Comparison of ENCODE assay signal across 14 cellular contexts in the genomic region with DNA sequence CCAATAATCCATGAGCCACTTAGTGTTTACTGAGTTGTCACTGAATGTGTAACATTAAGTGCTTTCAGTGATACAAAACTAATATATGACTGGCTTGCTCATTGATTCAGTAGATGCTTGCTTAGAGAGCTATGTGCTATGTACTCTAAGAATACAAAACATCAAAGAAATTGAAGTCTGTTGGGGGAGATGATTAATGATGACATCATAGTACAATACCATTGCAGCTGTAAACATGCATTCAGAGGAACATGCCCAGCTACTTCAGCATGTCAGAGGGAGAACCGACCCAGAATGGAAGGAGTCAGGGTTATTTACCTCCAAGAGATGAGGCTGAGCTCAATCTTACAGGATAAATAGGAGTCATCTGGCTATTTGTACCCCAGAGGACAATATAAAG.
DNase-seq lines count a peak whose midpoint lies in the region; ATAC-seq and TF ChIP-seq lines count a peak whose summit lies in the region.
"Had no signal": no experiment of that assay in that cellular context is flagged by ENCODE, and none has a peak within 500 bp of the region (broad histone marks: within the 10 kb centered on the region; RNA-seq: fewer than 3 reads in every experiment).

No MANE protein-coding gene starts in this region.

- H3K4me1 ChIP-seq in ovary (ENCODE audit: insufficient read depth): no peaks in the 10 kb centered on the region

- peak overlapping the region; percentile 7 for H3K27ac Mint-ChIP-seq in glutamatergic neuron (ENCODE audit: unreplicated experiment)
- no peak overlapping the region for H3K27ac Mint-ChIP-seq in stimulated activated naive CD8-positive, alpha-beta T cell treated with anti-CD3 and anti-CD28 coated beads, Interleukin-15, amount 100 ng/mL, for 72 hours
- H3K27ac Mint-ChIP-seq: activated naive CD8-positive, alpha-beta T cell treated with anti-CD3 and anti-CD28 coated beads, Interleukin-2, amount 10 ng/mL, durations not matched to agents 7 days and 5 days; T-helper 1 cell treated with Interleukin-12 subunit alpha and Interleukin-12 subunit beta and Interleukin-4 antibody, amounts not matched to agents 30 μg/mL and 1 μg/mL, for 36 hours had no signal

- H3K9me3 Mint-ChIP-seq in glutamatergic neuron (ENCODE audit: unreplicated experiment): peaks cover 2% of the 10 kb centered on the region
- no peaks in the 10 kb centered on the region for H3K9me3 Mint-ChIP-seq in stimulated activated naive CD8-positive, alpha-beta T cell treated with anti-CD3 and anti-CD28 coated beads, Interleukin-15, amount 100 ng/mL, for 72 hours
- H3K9me3 Mint-ChIP-seq: activated naive CD8-positive, alpha-beta T cell treated with anti-CD3 and anti-CD28 coated beads, Interleukin-2, amount 10 ng/mL, durations not matched to agents 7 days and 5 days; T-helper 1 cell treated with Interleukin-12 subunit alpha and Interleukin-12 subunit beta and Interleukin-4 antibody, amounts not matched to agents 30 μg/mL and 1 μg/mL, for 36 hours had no signal

- H3K27me3 ChIP-seq in ovary: no peaks in the 10 kb centered on the region

- WGBS in ovary, 3 donors: 41 to 70% (median 52%) methylated on average over 1 of the region's 1 CpG

- H3K36me3 ChIP-seq in ovary: no peaks in the 10 kb centered on the region

- peak; percentile 28 for DNase-seq in AG08395 (ENCODE audit: low spot score)
- DNase-seq in HT1080 (ENCODE audit: low read depth): peak; percentile 74
- DNase-seq in astrocyte of the hippocampus (ENCODE audit: low read depth, low spot score): peak; percentile 66
- DNase-seq in glutamatergic neuron: no peak
- DNase-seq in stimulated activated naive CD8-positive, alpha-beta T cell treated with anti-CD3 and anti-CD28 coated beads, Interleukin-15, amount 100 ng/mL, for 72 hours: no peak
- DNase-seq in ovary: no peak
- DNase-seq: activated naive CD8-positive, alpha-beta T cell treated with anti-CD3 and anti-CD28 coated beads, Interleukin-2, amount 10 ng/mL, durations not matched to agents 7 days and 5 days; midbrain; NCI-H1105; NCI-H345; PC-9 had no signal

- H3K9me3 ChIP-seq in ovary: no peaks in the 10 kb centered on the region

- no peak for TF ChIP-seq EP300 in ovary (IDR thresholded peaks at IDR 0.05)

- ATAC-seq in stimulated activated naive CD8-positive, alpha-beta T cell treated with anti-CD3 and anti-CD28 coated beads, Interleukin-15, amount 100 ng/mL, for 72 hours: no peak
- no peak for ATAC-seq in GM21717 (IDR thresholded peaks at IDR 0.05; ENCODE audit: unreplicated experiment)
- ATAC-seq in HG02970 (IDR thresholded peaks at IDR 0.05; ENCODE audit: low FRiP score, unreplicated experiment): no peak

- intact Hi-C loops in ovary (cut with DNase I): no loop called here

- no peak overlapping the region for H3K4me3 Mint-ChIP-seq in glutamatergic neuron (ENCODE audit: unreplicated experiment)
- H3K4me3 Mint-ChIP-seq in stimulated activated naive CD8-positive, alpha-beta T cell treated with anti-CD3 and anti-CD28 coated beads, Interleukin-15, amount 100 ng/mL, for 72 hours: no peak overlapping the region
- H3K4me3 Mint-ChIP-seq: activated naive CD8-positive, alpha-beta T cell treated with anti-CD3 and anti-CD28 coated beads, Interleukin-2, amount 10 ng/mL, durations not matched to agents 7 days and 5 days; T-helper 1 cell treated with Interleukin-12 subunit alpha and Interleukin-12 subunit beta and Interleukin-4 antibody, amounts not matched to agents 30 μg/mL and 1 μg/mL, for 36 hours had no signal

- no peaks in the 10 kb centered on the region for H3K36me3 Mint-ChIP-seq in glutamatergic neuron (ENCODE audit: unreplicated experiment)
- H3K36me3 Mint-ChIP-seq: activated naive CD8-positive, alpha-beta T cell treated with anti-CD3 and anti-CD28 coated beads, Interleukin-2, amount 10 ng/mL, durations not matched to agents 7 days and 5 days had no signal

- H3K4me1 Mint-ChIP-seq in glutamatergic neuron (ENCODE audit: low read depth, unreplicated experiment): peaks cover 27% of the 10 kb centered on the region
- no peaks in the 10 kb centered on the region for H3K4me1 Mint-ChIP-seq in stimulated activated naive CD8-positive, alpha-beta T cell treated with anti-CD3 and anti-CD28 coated beads, Interleukin-15, amount 100 ng/mL, for 72 hours
- H3K4me1 Mint-ChIP-seq: activated naive CD8-positive, alpha-beta T cell treated with anti-CD3 and anti-CD28 coated beads, Interleukin-2, amount 10 ng/mL, durations not matched to agents 7 days and 5 days had no signal

- TF ChIP-seq CTCF in glutamatergic neuron (IDR thresholded peaks at IDR 0.05; ENCODE audit: partially characterized antibody, unreplicated experiment) (no peak), ovary (IDR thresholded peaks at IDR 0.05) (no peak)

- no peak overlapping the region for H3K27ac ChIP-seq in ovary
- H3K27ac ChIP-seq: PC-9 had no signal

- no peak overlapping the region for H3K4me3 ChIP-seq in ovary
- H3K4me3 ChIP-seq: PC-9 had no signal

- TF ChIP-seq POLR2A in ovary (IDR thresholded peaks at IDR 0.05): no peak

- no peaks in the 10 kb centered on the region for H3K27me3 Mint-ChIP-seq in glutamatergic neuron (ENCODE audit: unreplicated experiment)
- peaks cover 9% of the 10 kb centered on the region for H3K27me3 Mint-ChIP-seq in stimulated activated naive CD8-positive, alpha-beta T cell treated with anti-CD3 and anti-CD28 coated beads, Interleukin-15, amount 100 ng/mL, for 72 hours
- H3K27me3 Mint-ChIP-seq: activated naive CD8-positive, alpha-beta T cell treated with anti-CD3 and anti-CD28 coated beads, Interleukin-2, amount 10 ng/mL, durations not matched to agents 7 days and 5 days had no signal

Comparison
In these comparisons a context has a peak if more than half of its experiments do, and no peak if none do; other contexts are left out.
1. DNase-seq: peak in AG08395 (single experiment), HT1080 (single experiment) and astrocyte of the hippocampus (single experiment); none in glutamatergic neuron (single experiment), stimulated activated naive CD8-positive, alpha-beta T cell treated with anti-CD3 and anti-CD28 coated beads, Interleukin-15, amount 100 ng/mL, for 72 hours (0 of 2) and ovary (0 of 5).